ENCODE assay signal across 19 cellular contexts in genomic region chr11:33889821-33890378, GRCh38.
"Had no signal": no experiment of that assay in that cellular context is flagged by ENCODE, and none has a peak within 500 bp of the region (broad histone marks: within the 10 kb centered on the region; RNA-seq: fewer than 3 reads in every experiment).

No MANE protein-coding gene starts in this region.

- H3K4me1 ChIP-seq: pancreas, sigmoid colon, thyroid gland, vagina had no signal

- ATAC-seq: left ventricle myocardium superior; lower lobe of right lung; natural killer cell; pancreas; stimulated activated effector memory CD8-positive, alpha-beta T cell treated with anti-CD3 and anti-CD28 coated beads, Interleukin-12 subunit alpha, Interleukin-12 subunit beta, amount 100 ng/mL, for 72 hours had no signal

- H3K36me3 Mint-ChIP-seq: immature natural killer cell, natural killer cell had no signal

- H3K4me3 Mint-ChIP-seq: immature natural killer cell; natural killer cell; stimulated activated effector memory CD8-positive, alpha-beta T cell treated with anti-CD3 and anti-CD28 coated beads, Interleukin-12 subunit alpha, Interleukin-12 subunit beta, amount 100 ng/mL, for 72 hours had no signal

- H3K27ac ChIP-seq: lower lobe of right lung, pancreas, sigmoid colon, stomach, thyroid gland, vagina had no signal

- H3K27me3 ChIP-seq: pancreas, sigmoid colon, thyroid gland, vagina had no signal

- H3K9me3 Mint-ChIP-seq: natural killer cell; stimulated activated effector memory CD8-positive, alpha-beta T cell treated with anti-CD3 and anti-CD28 coated beads, Interleukin-12 subunit alpha, Interleukin-12 subunit beta, amount 100 ng/mL, for 72 hours had no signal

- H3K27ac Mint-ChIP-seq: immature natural killer cell; natural killer cell; stimulated activated effector memory CD8-positive, alpha-beta T cell treated with anti-CD3 and anti-CD28 coated beads, Interleukin-12 subunit alpha, Interleukin-12 subunit beta, amount 100 ng/mL, for 72 hours had no signal

- DNase-seq: dorsolateral prefrontal cortex; effector CD4-positive, alpha-beta T cell; hypothalamus; immature natural killer cell; islet precursor cell; kidney glomerular epithelial cell; left ventricle myocardium superior; lower lobe of right lung; natural killer cell; pancreas; sigmoid colon; stimulated activated CD4-positive, alpha-beta T cell treated with anti-CD3 and anti-CD28 coated beads, Interleukin-2, amount 100 ng/mL, for 24 hours; stimulated activated CD4-positive, alpha-beta T cell treated with anti-CD3 and anti-CD28 coated beads, Interleukin-4, amount 100 ng/mL, for 24 hours; stimulated activated naive CD4-positive, alpha-beta T cell treated with Interleukin-2 at 50 U/mL for 16 hours; stomach; thyroid gland; trophoblast cell had no signal

- H3K36me3 ChIP-seq: lower lobe of right lung, pancreas, sigmoid colon, stomach, thyroid gland, vagina had no signal

- H3K9me3 ChIP-seq: lower lobe of right lung, pancreas, sigmoid colon, stomach, thyroid gland, vagina had no signal

- H3K4me3 ChIP-seq: lower lobe of right lung, pancreas, sigmoid colon, stomach, thyroid gland, vagina had no signal
